13 cellular contexts compared by ENCODE assay signal in the genomic region with DNA sequence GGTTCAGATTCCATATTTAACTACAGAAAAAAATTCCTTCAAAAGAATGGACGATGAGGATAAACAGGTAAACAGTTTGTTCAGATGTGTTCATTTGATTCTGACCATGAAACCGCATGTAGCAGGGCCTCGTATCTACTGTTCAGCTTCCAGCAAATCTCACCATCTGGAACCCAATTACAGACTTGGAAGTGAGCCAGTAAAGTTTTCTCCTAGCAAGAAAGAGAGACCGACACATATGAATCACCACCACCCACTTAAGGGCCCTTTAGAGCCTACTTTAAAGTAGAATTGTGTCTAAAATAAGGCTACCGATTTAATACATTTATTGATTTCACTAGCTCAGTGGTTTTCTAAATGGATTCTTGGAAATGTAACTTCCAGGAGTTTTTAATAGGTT.
DNase-seq lines count a peak whose midpoint lies in the region; FAIRE-seq and TF ChIP-seq lines count a peak whose summit lies in the region.
"Had no signal": no experiment of that assay in that cellular context is flagged by ENCODE, and none has a peak within 500 bp of the region (broad histone marks: within the 10 kb centered on the region; RNA-seq: fewer than 3 reads in every experiment).

No MANE protein-coding gene starts in this region.

- POLR2A ChIA-PET in GM10248 (lab: Yijun Ruan, JAX) = no interaction called here

- peak; percentile 35 for FAIRE-seq in GM19239 (lab: Jason Lieb, UNC)
- FAIRE-seq: H1, keratinocyte had no signal

- no peak for TF ChIP-seq CTCF in GM10248 (IDR thresholded peaks at IDR 0.05; ENCODE audit: control extremely low read depth, extremely low read depth, low read depth, missing control alignments)

- DNase-seq in GM19239 (ENCODE audit: insufficient read length, low spot score) (no peak), NCI-H2227 treated with DMSO at 0.1 percent for 48 hours (lab: John Stamatoyannopoulos, UW) (peak; percentile 35), cerebellar cortex (ENCODE audit: low spot score) (peak; percentile 27), myocyte (ENCODE audit: low read depth) (peak; percentile 41), hippocampal formation (lab: John Stamatoyannopoulos, UW) (no peak), NCI-H1436 treated with DMSO at 0.1 percent for 48 hours (lab: John Stamatoyannopoulos, UW) (no peak), amniotic stem cell (lab: John Stamatoyannopoulos, UW) (no peak), GM10248 (ENCODE audit: extremely low spot score) (no peak)
- DNase-seq: MM.1S, nephron progenitor cell, sigmoid colon had no signal

- CTCF ChIA-PET in GM10248 (lab: Yijun Ruan, JAX) = no interaction called here

Comparison
In these comparisons a context has a peak if more than half of its experiments do, and no peak if none do; other contexts are left out.
1. DNase-seq: peak in NCI-H2227 treated with DMSO at 0.1 percent for 48 hours (single experiment), cerebellar cortex (single experiment) and myocyte (single experiment); none in GM19239 (single experiment), hippocampal formation (0 of 2), NCI-H1436 treated with DMSO at 0.1 percent for 48 hours (single experiment), amniotic stem cell (single experiment) and GM10248 (single experiment).